In genomic region chr12:108297424-108297823, GRCh38 we compare ENCODE assay signal across 19 cellular contexts. TPM values are rescaled to one million over a fixed set of nuclear protein-coding genes. Genes with fewer than 3 reads are reported as not detected.
"Had no signal": no experiment of that assay in that cellular context is flagged by ENCODE, and none has a peak within 500 bp of the region (broad histone marks: within the 10 kb centered on the region; RNA-seq: fewer than 3 reads in every experiment).

No MANE protein-coding gene starts in this region.

- H3K27me3 ChIP-seq: adrenal gland, dorsolateral prefrontal cortex, foreskin keratinocyte, thyroid gland had no signal

- H3K9me3 Mint-ChIP-seq: T-helper 1 cell treated with Interleukin-12 subunit alpha and Interleukin-12 subunit beta and Interleukin-4 antibody, amounts not matched to agents 30 μg/mL and 1 μg/mL, for 36 hours had no signal

- H3K36me3 Mint-ChIP-seq: activated naive CD4-positive, alpha-beta T cell treated with anti-CD3 and anti-CD28 coated beads, Interleukin-2, amount 50 U/mL, for 72 hours; naive thymus-derived CD8-positive, alpha-beta T cell had no signal

- H3K4me3 Mint-ChIP-seq: naive thymus-derived CD8-positive, alpha-beta T cell; T-helper 1 cell treated with Interleukin-12 subunit alpha and Interleukin-12 subunit beta and Interleukin-4 antibody, amounts not matched to agents 30 μg/mL and 1 μg/mL, for 36 hours had no signal

- H3K4me1 ChIP-seq: foreskin keratinocyte had no signal

- H3K4me3 ChIP-seq: adrenal gland, dorsolateral prefrontal cortex, lower lobe of right lung, thyroid gland had no signal

- H3K9me3 ChIP-seq: adrenal gland, lower lobe of right lung, thyroid gland had no signal

- H3K27ac ChIP-seq: foreskin keratinocyte, lower lobe of right lung, thyroid gland had no signal

- ATAC-seq: foreskin keratinocyte; left colon; lower lobe of right lung; naive thymus-derived CD8-positive, alpha-beta T cell had no signal

- H3K36me3 ChIP-seq: adrenal gland, lower lobe of right lung, thyroid gland had no signal

- H3K27ac Mint-ChIP-seq: activated naive CD4-positive, alpha-beta T cell treated with anti-CD3 and anti-CD28 coated beads, Interleukin-2, amount 50 U/mL, for 72 hours; T-helper 1 cell treated with Interleukin-12 subunit alpha and Interleukin-12 subunit beta and Interleukin-4 antibody, amounts not matched to agents 30 μg/mL and 1 μg/mL, for 36 hours had no signal

- DNase-seq: activated CD4-positive, alpha-beta T cell treated with anti-CD3 and anti-CD28 coated beads, Interleukin-2, amount 50 U/mL, for 4 hours; activated gamma-delta T cell treated with Interleukin-2 at 50 U/mL for 16 hours; activated T-cell treated with anti-CD3 and anti-CD28 coated beads, Interleukin-2, amount 50 U/mL, for 48 hours; adrenal gland; dorsolateral prefrontal cortex; foreskin keratinocyte; hippocampal formation; islet precursor cell; left colon; lower lobe of right lung; naive thymus-derived CD8-positive, alpha-beta T cell; stimulated activated CD4-positive, alpha-beta T cell treated with anti-CD3 and anti-CD28 coated beads, Interleukin-12 subunit alpha, Interleukin-12 subunit beta, amount 100 ng/mL, for 4 hours; stimulated activated CD4-positive, alpha-beta T cell treated with anti-CD3 and anti-CD28 coated beads, Interleukin-2, amount 100 ng/mL, for 24 hours; stimulated activated naive CD4-positive, alpha-beta T cell treated with Interleukin-2 at 50 U/mL for 16 hours; thyroid gland had no signal

RNA-seq across cellular contexts. Expression of gene CMKLR1, which starts 41.7 kb away (rescaled TPM):
- total RNA-seq: activated naive CD4-positive, alpha-beta T cell treated with anti-CD3 and anti-CD28 coated beads, Interleukin-2, amount 50 U/mL, for 72 hours; fibroblast of lung; foreskin keratinocyte; renal cortical epithelial cell had no signal
- polyA plus RNA-seq: foreskin keratinocyte had no signal
